In the genomic region with DNA sequence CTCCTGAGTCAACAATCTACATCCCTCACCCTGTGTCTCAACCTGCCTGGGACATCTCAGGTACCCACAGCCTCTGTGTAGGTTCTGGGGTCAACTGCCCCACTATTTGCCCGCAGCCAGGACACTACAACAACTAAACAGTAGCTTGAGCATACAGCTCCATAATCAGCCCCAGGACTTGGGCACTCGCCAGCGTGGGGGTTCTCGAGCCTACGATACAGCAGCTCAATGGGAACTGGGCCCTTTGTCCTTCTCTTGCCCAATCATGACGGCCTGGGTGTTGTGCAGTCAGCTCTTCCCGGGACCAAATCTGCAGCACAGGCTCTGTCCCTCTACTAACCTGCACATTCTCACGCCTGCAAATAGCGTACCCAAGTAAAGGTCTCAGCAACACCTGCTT, we compare ENCODE assay signal across 12 cellular contexts. TPM values are rescaled to one million over a fixed set of nuclear protein-coding genes. Genes with fewer than 3 reads are reported as not detected.
DNase-seq lines count a peak whose midpoint lies in the region; ATAC-seq, FAIRE-seq and TF ChIP-seq lines count a peak whose summit lies in the region.
"Had no signal": no experiment of that assay in that cellular context is flagged by ENCODE, and none has a peak within 500 bp of the region (broad histone marks: within the 10 kb centered on the region; RNA-seq: fewer than 3 reads in every experiment).

No MANE protein-coding gene starts in this region.

- dilution Hi-C loops in keratinocyte (cut with MboI; ENCODE audit: extremely low pct_ligation_motif_present, low sequenced_read_pairs), result no loop called here

- no peak overlapping the region for H2AFZ ChIP-seq in keratinocyte (ENCODE audit: control insufficient read depth, low read length)

- no peak for TF ChIP-seq POLR2A in heart left ventricle (IDR thresholded peaks at IDR 0.05)

- H3K27ac ChIP-seq in heart left ventricle (no peak overlapping the region), heart right ventricle (no peak overlapping the region), keratinocyte (ENCODE audit: control insufficient read depth, insufficient read depth, low read length) (no peak overlapping the region), thoracic aorta (no peak overlapping the region)
- H3K27ac ChIP-seq: sigmoid colon, tibial artery had no signal

- DNase-seq in heart left ventricle (no peak), heart right ventricle (no peak), keratinocyte (ENCODE audit: low read depth, low spot score) (no peak), thoracic aorta (ENCODE audit: low spot score) (no peak), hippocampal formation (lab: John Stamatoyannopoulos, UW) (no peak)
- no peak for DNase-seq in activated CD8-positive, alpha-beta T cell treated with anti-CD3 and anti-CD28 coated beads, Interleukin-2, amount 10 ng/mL, durations not matched to agents 7 days and 5 days
- DNase-seq: activated CD8-positive, alpha-beta memory T cell treated with anti-CD3 and anti-CD28 coated beads, Interleukin-2, amount 50 U/mL, for 48 hours; sigmoid colon; tibial artery had no signal

- no peaks in the 10 kb centered on the region for H4K20me1 ChIP-seq in keratinocyte (ENCODE audit: control insufficient read depth, extremely low read depth, insufficient read depth, low read length)

- no peak for ATAC-seq in heart left ventricle
- no peak for ATAC-seq in heart right ventricle
- ATAC-seq in activated CD8-positive, alpha-beta T cell treated with anti-CD3 and anti-CD28 coated beads, Interleukin-2, amount 10 ng/mL, durations not matched to agents 7 days and 5 days, result no peak
- no peak for ATAC-seq in thoracic aorta (ENCODE audit: insufficient number of reproducible peaks, low FRiP score, low read depth)
- ATAC-seq in GM21723 (IDR thresholded peaks at IDR 0.05; ENCODE audit: unreplicated experiment), result no peak
- no peak for ATAC-seq in HG02973 (IDR thresholded peaks at IDR 0.05; ENCODE audit: unreplicated experiment)

- TF ChIP-seq CTCF in heart left ventricle (IDR thresholded peaks at IDR 0.05) (no peak), heart right ventricle (IDR thresholded peaks at IDR 0.05) (no peak), keratinocyte (optimal IDR thresholded peaks at IDR 0.05 in 1 of 3, IDR thresholded peaks at IDR 0.05 in 1 of 3, conservative IDR thresholded peaks at IDR 0.05 in 1 of 3; ENCODE audit: extremely low read depth in 1 of 3, insufficient read depth in 2 of 3, low read length in 3 of 3) (no peak), thoracic aorta (IDR thresholded peaks at IDR 0.05) (no peak)

- no peak for FAIRE-seq in keratinocyte (lab: Jason Lieb, UNC)

- CTCF ChIA-PET in activated CD8-positive, alpha-beta T cell treated with anti-CD3 and anti-CD28 coated beads, Interleukin-2, amount 10 ng/mL, durations not matched to agents 7 days and 5 days (lab: Charles Lee), result no interaction called here

- POLR2A ChIA-PET in activated CD8-positive, alpha-beta T cell treated with anti-CD3 and anti-CD28 coated beads, Interleukin-2, amount 10 ng/mL, durations not matched to agents 7 days and 5 days (lab: Charles Lee), result interaction anchor here (0.5 kb wide), 1 partner anchor 969 kb away, joined by 3 read pairs; a partner anchor contains a TSS

- peaks cover 40% of the 10 kb centered on the region for H3K79me2 ChIP-seq in keratinocyte (ENCODE audit: control insufficient read depth, insufficient read depth, low read length)

- H3K36me3 ChIP-seq in heart left ventricle, result peaks cover 4 to 38% (median 33%) of the 10 kb centered on the region in 9 donors
- peaks cover 2 to 42% (median 34%) of the 10 kb centered on the region in 9 donors for H3K36me3 ChIP-seq in heart right ventricle
- H3K36me3 ChIP-seq in keratinocyte (ENCODE audit: control insufficient read depth in 2 of 2, extremely low read depth in 1 of 2, insufficient read depth in 2 of 2, low read length in 2 of 2), result peaks cover 9 to 10% of the 10 kb centered on the region in 2 experiments
- H3K36me3 ChIP-seq in thoracic aorta, result peaks cover 32% of the 10 kb centered on the region

- H3K9ac ChIP-seq in keratinocyte (ENCODE audit: control insufficient read depth, extremely low read depth, insufficient read depth, low read length), result peak overlapping the region; percentile 83

- H3K9me3 ChIP-seq in heart left ventricle (peaks cover 0 to 51% (median 35%) of the 10 kb centered on the region in 12 donors), heart right ventricle (peaks cover 0 to 55% (median 34%) of the 10 kb centered on the region in 11 donors), keratinocyte (ENCODE audit: control insufficient read depth, low read depth, low read length) (peaks cover 7% of the 10 kb centered on the region), thoracic aorta (peaks cover 33% of the 10 kb centered on the region)

- H3K9me1 ChIP-seq in keratinocyte (ENCODE audit: control insufficient read depth, extremely low read depth, insufficient read depth, low read length), result no peaks in the 10 kb centered on the region

- no peaks in the 10 kb centered on the region for H3K27me3 Mint-ChIP-seq in activated CD8-positive, alpha-beta T cell treated with anti-CD3 and anti-CD28 coated beads, Interleukin-2, amount 10 ng/mL, durations not matched to agents 7 days and 5 days (ENCODE audit: low read depth)

- H3K27ac Mint-ChIP-seq in activated CD8-positive, alpha-beta T cell treated with anti-CD3 and anti-CD28 coated beads, Interleukin-2, amount 10 ng/mL, durations not matched to agents 7 days and 5 days, result peak overlapping the region; percentile 87

- peak overlapping the region; percentile 93 for H3K4me3 Mint-ChIP-seq in activated CD8-positive, alpha-beta T cell treated with anti-CD3 and anti-CD28 coated beads, Interleukin-2, amount 10 ng/mL, durations not matched to agents 7 days and 5 days

- peak overlapping the region; percentile 85 for H3K4me2 ChIP-seq in keratinocyte (ENCODE audit: control insufficient read depth, extremely low read depth, insufficient read depth, low read depth, low read length)

- H3K4me1 ChIP-seq in heart left ventricle (peaks cover 5 to 20% (median 12%) of the 10 kb centered on the region in 12 donors), heart right ventricle (peaks cover 7 to 19% (median 15%) of the 10 kb centered on the region in 9 donors), keratinocyte (ENCODE audit: control insufficient read depth, extremely low read depth, insufficient read depth, low read length) (peaks cover 9% of the 10 kb centered on the region), thoracic aorta (ENCODE audit: control insufficient read depth in 1 of 2, low read depth in 2 of 2) (peaks cover 11 to 17% of the 10 kb centered on the region in 2 donors)

- H3K4me3 ChIP-seq in heart left ventricle (peak overlapping the region in 7 of 12 donors; percentile 67 to 99 (median 85)), heart right ventricle (peak overlapping the region in 4 of 10 donors; percentile 51 to 94 (median 84)), keratinocyte (ENCODE audit: control insufficient read depth in 2 of 3, extremely low read depth in 1 of 3, insufficient read depth in 2 of 3, low read depth in 1 of 3, low read length in 3 of 3) (peak overlapping the region in 2 of 3 experiments; percentile 84 to 85), thoracic aorta (peak overlapping the region; percentile 90)

- WGBS in heart left ventricle, 4 donors, result 95 to 97% (median 97%) methylated on average over 9 of the region's 9 CpGs
- 96 to 97% methylated on average over 9 of the region's 9 CpGs for WGBS in heart right ventricle, 2 donors

- H3K9me3 Mint-ChIP-seq in activated CD8-positive, alpha-beta T cell treated with anti-CD3 and anti-CD28 coated beads, Interleukin-2, amount 10 ng/mL, durations not matched to agents 7 days and 5 days (ENCODE audit: insufficient read depth), result peaks cover 65% of the 10 kb centered on the region

- intact Hi-C loops in heart left ventricle (cut with DNase I), result no loop called here
- intact Hi-C loops in heart right ventricle (cut with DNase I), result no loop called here

- peaks cover 35% of the 10 kb centered on the region for H3K4me1 Mint-ChIP-seq in activated CD8-positive, alpha-beta T cell treated with anti-CD3 and anti-CD28 coated beads, Interleukin-2, amount 10 ng/mL, durations not matched to agents 7 days and 5 days (ENCODE audit: low read depth)

- H3K27me3 ChIP-seq in heart left ventricle, result no peaks in the 10 kb centered on the region
- H3K27me3 ChIP-seq in heart right ventricle, result no peaks in the 10 kb centered on the region
- no peaks in the 10 kb centered on the region for H3K27me3 ChIP-seq in keratinocyte (ENCODE audit: control insufficient read depth, extremely low read depth, insufficient read depth, low read length)
- no peaks in the 10 kb centered on the region for H3K27me3 ChIP-seq in thoracic aorta (replicated peaks; ENCODE audit: insufficient read depth)
- H3K27me3 ChIP-seq: sigmoid colon, tibial artery had no signal

- peaks cover 70% of the 10 kb centered on the region for H3K36me3 Mint-ChIP-seq in activated CD8-positive, alpha-beta T cell treated with anti-CD3 and anti-CD28 coated beads, Interleukin-2, amount 10 ng/mL, durations not matched to agents 7 days and 5 days (ENCODE audit: low read depth)

RNA-seq across cellular contexts. Expression of a gene that starts 1.3 kb away (rescaled TPM):
- total RNA-seq in heart left ventricle, result 10 to 100 TPM in 1 of 9 donors, 1 to 10 TPM in 8; 3.5 to 14.2 (median 4.5) TPM
- polyA plus RNA-seq in heart left ventricle, result 1 to 10 TPM; 2.0 to 5.0 TPM
- 1 to 10 TPM; 3.2 to 6.7 (median 4.6) TPM for total RNA-seq in heart right ventricle
- polyA plus RNA-seq in heart right ventricle, result 1 to 10 TPM; 1.7 to 4.5 TPM
- 10 to 100 TPM; 12.1 to 12.5 TPM for total RNA-seq in activated CD8-positive, alpha-beta T cell treated with anti-CD3 and anti-CD28 coated beads, Interleukin-2, amount 10 ng/mL, durations not matched to agents 7 days and 5 days
- polyA plus RNA-seq in keratinocyte, result 1.1 to 2.6 TPM (median 1.4 TPM) in 3 replicates
- polyA plus RNA-seq in keratinocyte (2011; ENCODE audit: low read depth), result 1.4 TPM
- 1.2 and 1.4 TPM in 2 replicates for polyA plus RNA-seq in keratinocyte (2011; cell fraction: cytosol; rRNA removed)
- polyA plus RNA-seq in keratinocyte (2011; cell fraction: nucleus; rRNA removed), result 2.6 and 2.9 TPM in 2 replicates
- 1.9 and 3.6 TPM in 2 replicates for polyA plus RNA-seq in keratinocyte (2012; ENCODE audit: low replicate concordance)
- polyA minus RNA-seq in keratinocyte, result 1.2 to 2.2 TPM (median 1.8 TPM) in 3 replicates
- 2.3 TPM for polyA minus RNA-seq in keratinocyte (2011; cell fraction: cytosol; rRNA and poly(A)+ RNA removed)
- polyA minus RNA-seq in keratinocyte (2011; cell fraction: nucleus; rRNA and poly(A)+ RNA removed), result 2.5 and 2.6 TPM in 2 replicates
- 10 to 100 TPM in 1 of 2 donors, 1 to 10 TPM in 1; 9.6 to 16.1 TPM for total RNA-seq in thoracic aorta

RNA-seq across cellular contexts. Expression of a gene that starts 30.5 kb away (rescaled TPM):
- total RNA-seq in heart left ventricle (not detected), heart right ventricle (not detected), thoracic aorta (not detected)
- polyA plus RNA-seq in heart left ventricle (not detected), heart right ventricle (not detected), keratinocyte (not detected in 3 replicates)
- total RNA-seq in activated CD8-positive, alpha-beta T cell treated with anti-CD3 and anti-CD28 coated beads, Interleukin-2, amount 10 ng/mL, durations not matched to agents 7 days and 5 days, result not detected
- not detected for polyA plus RNA-seq in keratinocyte (2011; ENCODE audit: low read depth)
- not detected in 2 replicates for polyA plus RNA-seq in keratinocyte (2011; cell fraction: cytosol; rRNA removed)
- polyA plus RNA-seq in keratinocyte (2011; cell fraction: nucleus; rRNA removed), result not detected in 2 replicates
- polyA plus RNA-seq in keratinocyte (2012; ENCODE audit: low replicate concordance), result not detected in 2 replicates
- polyA minus RNA-seq in keratinocyte, result not detected in 3 replicates
- polyA minus RNA-seq in keratinocyte (2011; cell fraction: cytosol; rRNA and poly(A)+ RNA removed), result not detected
- not detected in 2 replicates for polyA minus RNA-seq in keratinocyte (2011; cell fraction: nucleus; rRNA and poly(A)+ RNA removed)
- polyA plus RNA-seq: esophagus had no signal

RNA-seq across cellular contexts. Expression of a gene that starts 50.7 kb away (rescaled TPM):
- 10 to 100 TPM in 1 of 9 donors, 1 to 10 TPM in 8; 5.6 to 11.1 (median 6.7) TPM for total RNA-seq in heart left ventricle
- polyA plus RNA-seq in heart left ventricle, result 1 to 10 TPM; 2.5 to 6.1 TPM
- 10 to 100 TPM in 1 of 10 donors, 1 to 10 TPM in 9; 5.4 to 11.4 (median 6.9) TPM for total RNA-seq in heart right ventricle
- 1 to 10 TPM; 2.4 to 2.6 TPM for polyA plus RNA-seq in heart right ventricle
- total RNA-seq in activated CD8-positive, alpha-beta T cell treated with anti-CD3 and anti-CD28 coated beads, Interleukin-2, amount 10 ng/mL, durations not matched to agents 7 days and 5 days, result 1 to 10 TPM; 2.2 TPM
- 4.8 to 6.7 TPM (median 5.9 TPM) in 3 replicates for polyA plus RNA-seq in keratinocyte
- polyA plus RNA-seq in keratinocyte (2011; ENCODE audit: low read depth), result 3.3 TPM
- polyA plus RNA-seq in keratinocyte (2011; cell fraction: cytosol; rRNA removed), result 3.1 and 4.1 TPM in 2 replicates
- polyA plus RNA-seq in keratinocyte (2011; cell fraction: nucleus; rRNA removed), result 7.5 and 10.1 TPM in 2 replicates
- 3.4 and 4.5 TPM in 2 replicates for polyA plus RNA-seq in keratinocyte (2012; ENCODE audit: low replicate concordance)
- polyA minus RNA-seq in keratinocyte, result 2.6 to 12.3 TPM (median 8.3 TPM) in 3 replicates
- polyA minus RNA-seq in keratinocyte (2011; cell fraction: cytosol; rRNA and poly(A)+ RNA removed), result 5.8 TPM
- 11.6 and 11.7 TPM in 2 replicates for polyA minus RNA-seq in keratinocyte (2011; cell fraction: nucleus; rRNA and poly(A)+ RNA removed)
- 1 to 10 TPM; 2.3 to 4.1 TPM for total RNA-seq in thoracic aorta
